ENCODE assay signal across 8 cellular contexts in the genomic region with DNA sequence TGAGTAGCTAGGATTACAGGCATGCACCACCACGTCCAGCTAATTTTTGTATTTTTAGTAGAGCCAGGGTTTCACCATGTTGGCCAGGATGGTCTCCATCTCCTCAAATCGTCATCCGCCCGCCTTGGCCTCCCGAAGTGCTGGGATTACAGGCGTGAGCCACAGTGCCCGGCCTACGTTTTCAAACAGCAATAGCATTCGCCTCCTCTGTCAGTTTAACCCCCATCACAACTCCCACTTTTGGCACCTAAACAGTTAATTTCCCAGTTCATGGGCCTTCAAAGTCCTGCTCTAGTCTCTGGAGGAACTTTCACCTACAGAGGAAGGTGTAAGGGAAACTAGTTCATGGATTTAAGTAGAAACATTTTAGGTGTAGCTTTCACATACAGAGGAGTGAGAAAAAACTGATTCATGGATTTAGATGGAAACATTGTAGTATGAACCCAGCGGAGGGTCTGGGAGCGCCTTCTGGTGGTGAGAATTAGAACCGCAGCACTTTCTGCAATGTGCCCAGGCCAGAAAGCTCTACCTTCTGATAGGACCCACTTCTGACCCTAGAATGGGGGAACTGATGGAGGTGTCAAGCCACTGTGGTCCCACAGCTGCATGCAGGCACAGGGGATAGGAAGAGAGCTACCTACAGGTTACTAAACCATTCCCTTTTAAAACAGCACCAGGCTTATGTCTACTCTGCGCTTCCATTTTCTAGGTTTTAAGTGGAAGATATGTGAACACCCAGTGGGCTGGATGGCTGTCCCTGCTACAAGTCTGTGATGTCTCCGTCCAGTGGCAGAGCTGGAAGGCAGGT.
A peak's percentile ranks its signal among the peaks of the same experiment; 100 is the strongest.
DNase-seq lines count a peak whose midpoint lies in the region; ATAC-seq lines count a peak whose summit lies in the region.

No MANE protein-coding gene starts in this region.

- DNase-seq in AG08395 (ENCODE audit: low spot score): peak; percentile 70
- peak; percentile 36 for DNase-seq in GM19238 (ENCODE audit: insufficient read length, low spot score)
- peak; percentile 51 for DNase-seq in NCI-H526 treated with DMSO at 0.1 percent for 48 hours (lab: John Stamatoyannopoulos, UW)
- peak; percentile 86 for DNase-seq in activated CD4-positive, alpha-beta T cell treated with anti-CD3 and anti-CD28 coated beads, Interleukin-2, amount 50 U/mL, for 48 hours
- peak; percentile 84 for DNase-seq in ecto neural progenitor cell (ENCODE audit: low spot score)
- peak; percentile 74 for DNase-seq in medulla oblongata (ENCODE audit: extremely low spot score)
- DNase-seq in stimulated activated CD8-positive, alpha-beta memory T cell treated with anti-CD3 and anti-CD28 coated beads, Interleukin-15, amount 100 ng/mL, for 48 hours (ENCODE audit: low read depth in 2 of 2): peak; percentile 40 to 47

- no peak for ATAC-seq in GM18858 (IDR thresholded peaks at IDR 0.05; ENCODE audit: unreplicated experiment)

Comparison
In these comparisons a context has a peak if more than half of its experiments do, and no peak if none do; other contexts are left out.
1. DNase-seq: peak in every context shown above with its lines; median percentile 86 in activated CD4-positive, alpha-beta T cell treated with anti-CD3 and anti-CD28 coated beads, Interleukin-2, amount 50 U/mL, for 48 hours; 84 in ecto neural progenitor cell; 74 in medulla oblongata; 70 in AG08395; 51 in NCI-H526 treated with DMSO at 0.1 percent for 48 hours; 44 in stimulated activated CD8-positive, alpha-beta memory T cell treated with anti-CD3 and anti-CD28 coated beads, Interleukin-15, amount 100 ng/mL, for 48 hours; 36 in GM19238.